Comparison of ENCODE assay signal across 1 cellular context in the genomic region with DNA sequence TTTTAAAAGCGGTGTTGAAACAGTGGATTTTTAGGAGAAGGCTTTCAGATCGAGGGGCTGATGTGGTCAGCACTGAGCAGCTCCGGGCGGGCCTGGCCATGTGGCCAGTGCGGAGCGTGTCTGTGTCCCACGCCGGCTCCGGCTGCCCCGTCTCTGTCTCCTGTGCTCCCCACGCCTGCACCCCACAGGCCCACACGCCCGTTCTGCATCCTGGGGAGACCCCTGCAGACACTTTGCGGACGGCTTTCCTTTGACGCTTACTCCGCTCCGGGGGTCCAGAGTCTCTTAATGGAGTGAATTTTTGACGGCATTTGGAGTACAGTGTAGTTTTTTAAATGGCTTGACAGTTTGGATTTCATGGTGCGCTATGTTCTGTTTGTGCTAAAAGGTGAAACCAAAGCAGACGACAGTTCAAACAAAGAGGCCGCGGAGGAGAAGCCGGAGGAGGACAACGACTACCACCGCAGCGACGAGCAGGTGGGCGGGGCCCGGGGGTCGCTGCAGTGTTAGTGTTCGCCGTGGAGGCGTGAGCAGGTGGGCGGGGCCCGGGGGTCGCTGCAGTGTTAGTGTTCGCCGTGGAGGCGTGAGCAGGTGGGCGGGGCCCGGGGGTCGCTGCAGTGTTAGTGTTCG.
TF ChIP-seq lines count a peak whose summit lies in the region.

No MANE protein-coding gene starts in this region.

TF ChIP-seq in K562, 482 proteins besides CTCF, POLR2A, EP300 and RAD21:
- no peak for TF ChIP-seq HDAC6 (IDR thresholded peaks at IDR 0.05; ENCODE audit: low read depth, low read length)
- TF ChIP-seq TAF7 (tag; IDR thresholded peaks at IDR 0.05) = no peak
- no peak for TF ChIP-seq ZNF436 (CRISPR knock-in tag; IDR thresholded peaks at IDR 0.05)
- TF ChIP-seq, protein P1, sequence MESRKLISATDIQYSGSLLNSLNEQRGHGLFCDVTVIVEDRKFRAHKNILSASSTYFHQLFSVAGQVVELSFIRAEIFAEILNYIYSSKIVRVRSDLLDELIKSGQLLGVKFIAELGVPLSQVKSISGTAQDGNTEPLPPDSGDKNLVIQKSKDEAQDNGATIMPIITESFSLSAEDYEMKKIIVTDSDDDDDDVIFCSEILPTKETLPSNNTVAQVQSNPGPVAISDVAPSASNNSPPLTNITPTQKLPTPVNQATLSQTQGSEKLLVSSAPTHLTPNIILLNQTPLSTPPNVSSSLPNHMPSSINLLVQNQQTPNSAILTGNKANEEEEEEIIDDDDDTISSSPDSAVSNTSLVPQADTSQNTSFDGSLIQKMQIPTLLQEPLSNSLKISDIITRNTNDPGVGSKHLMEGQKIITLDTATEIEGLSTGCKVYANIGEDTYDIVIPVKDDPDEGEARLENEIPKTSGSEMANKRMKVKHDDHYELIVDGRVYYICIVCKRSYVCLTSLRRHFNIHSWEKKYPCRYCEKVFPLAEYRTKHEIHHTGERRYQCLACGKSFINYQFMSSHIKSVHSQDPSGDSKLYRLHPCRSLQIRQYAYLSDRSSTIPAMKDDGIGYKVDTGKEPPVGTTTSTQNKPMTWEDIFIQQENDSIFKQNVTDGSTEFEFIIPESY (CRISPR knock-in tag; IDR thresholded peaks at IDR 0.05) = peak; percentile 61
- TF ChIP-seq SIRT6 (IDR thresholded peaks at IDR 0.05; ENCODE audit: low read depth, low read length) = no peak
- no peak for TF ChIP-seq ZNF785 (CRISPR knock-in tag; IDR thresholded peaks at IDR 0.05)
- no peak for TF ChIP-seq GATA2 (CRISPR knock-in tag; IDR thresholded peaks at IDR 0.05)
- no peak for TF ChIP-seq POLR2H (tag; IDR thresholded peaks at IDR 0.05; ENCODE audit: low read depth)
